ENCODE assay signal across 16 cellular contexts in the genomic region with DNA sequence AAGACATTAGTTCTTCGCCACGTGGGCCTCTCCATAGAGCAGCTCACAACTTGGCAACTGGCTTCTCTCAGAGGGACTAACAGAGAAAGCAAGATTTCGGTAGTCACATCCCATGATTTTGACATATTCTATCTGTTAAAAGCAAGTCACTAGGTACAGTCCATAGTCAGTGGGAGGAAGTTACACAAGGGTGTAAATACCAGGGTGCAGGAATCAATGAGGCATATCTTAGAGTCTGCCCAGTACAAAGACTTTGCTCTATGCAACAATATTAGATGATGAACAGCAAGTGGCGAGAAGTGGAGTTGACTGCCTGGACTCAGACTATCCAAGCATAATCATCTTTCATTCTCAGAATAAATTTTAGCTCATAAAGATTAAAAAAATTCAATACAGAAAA.
"Had no signal": no experiment of that assay in that cellular context is flagged by ENCODE, and none has a peak within 500 bp of the region (broad histone marks: within the 10 kb centered on the region; RNA-seq: fewer than 3 reads in every experiment).

No MANE protein-coding gene starts in this region.

- H2AFZ ChIP-seq: PC-9 had no signal

- H3K9me3 ChIP-seq: ascending aorta, body of pancreas had no signal

- DNase-seq: activated CD4-positive, alpha-beta T cell treated with anti-CD3 and anti-CD28 coated beads for 4 hours; activated CD8-positive, alpha-beta memory T cell treated with anti-CD3 and anti-CD28 coated beads, Interleukin-2, amount 50 U/mL, for 4 hours; activated CD8-positive, alpha-beta T cell treated with anti-CD3 and anti-CD28 coated beads for 36 hours; body of pancreas; MM.1S; NCI-H1105; NCI-H1436; NCI-H1694 treated with DMSO at 0.1 percent for 48 hours; NCI-H2029 treated with DMSO at 0.1 percent for 48 hours; NCI-H345; NCI-H510A; NCI-H526 treated with DMSO at 0.1 percent for 48 hours; PC-9; SHP77 treated with DMSO at 0.1 percent for 48 hours had no signal

- H3K27me3 ChIP-seq: ascending aorta, body of pancreas had no signal

- H3K4me3 ChIP-seq: ascending aorta, body of pancreas, PC-9 had no signal

- H3K27ac ChIP-seq: ascending aorta, body of pancreas, PC-9 had no signal

- H3K36me3 ChIP-seq: ascending aorta had no signal

- H3K4me2 ChIP-seq: PC-9 had no signal

- ATAC-seq: activated CD4-positive, CD25-positive, alpha-beta regulatory T cell treated with anti-CD3 and anti-CD28 coated beads, Interleukin-2, amount 50 U/mL, for 24 hours; activated CD8-positive, alpha-beta T cell treated with anti-CD3 and anti-CD28 coated beads for 36 hours; body of pancreas had no signal

- H3K4me1 ChIP-seq: ascending aorta, body of pancreas had no signal
